In the genomic region with DNA sequence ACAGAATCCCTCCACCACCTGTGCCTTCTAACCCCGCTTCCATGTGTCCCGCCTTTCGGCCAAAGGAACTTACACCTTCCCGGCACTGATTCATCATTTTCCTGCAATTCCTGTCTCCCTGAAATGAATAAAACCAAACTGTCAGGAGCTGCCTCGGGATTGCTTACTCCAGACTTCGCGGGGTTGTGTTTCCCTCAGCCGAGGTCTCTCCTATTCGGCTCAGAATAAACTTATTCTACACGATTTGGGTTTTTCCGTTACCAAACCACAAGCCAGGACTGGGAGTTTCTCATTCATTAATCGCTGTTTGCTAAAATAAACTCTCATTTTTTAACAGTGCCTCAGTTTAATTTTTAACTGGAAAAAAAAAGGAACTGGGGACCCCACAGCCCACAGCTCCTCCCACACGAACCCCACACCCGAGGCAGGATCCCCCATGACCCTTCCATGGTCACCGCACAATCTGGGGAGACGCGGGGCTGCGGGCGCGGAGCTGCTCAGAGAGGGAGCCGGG, we compare ENCODE assay signal across 1 cellular context.
A peak's percentile ranks its signal among the peaks of the same experiment; 100 is the strongest.
TF ChIP-seq lines count a peak whose summit lies in the region.

No MANE protein-coding gene starts in this region.

TF ChIP-seq in HepG2, 621 proteins besides CTCF, POLR2A, EP300 and RAD21:
- TF ChIP-seq SALL1 (CRISPR knock-in tag; IDR thresholded peaks at IDR 0.05), result no peak
- peak; percentile 27; the same call in 1 of the 2 replicates for TF ChIP-seq FOSL2 (CRISPR knock-in tag; IDR thresholded peaks at IDR 0.05)
- TF ChIP-seq IRX3 (CRISPR knock-in tag; IDR thresholded peaks at IDR 0.05; ENCODE audit: borderline replicate concordance, low read depth), result 0 out of 2 replicates have a peak, but pooled peaks have one; percentile 10
- 0 out of 2 replicates have a peak, but pooled peaks have one; percentile 14 for TF ChIP-seq ZBTB2 (CRISPR knock-in tag; IDR thresholded peaks at IDR 0.05; ENCODE audit: low read depth)
- TF ChIP-seq ZNF672 (CRISPR knock-in tag; IDR thresholded peaks at IDR 0.05), result no peak
